25 cellular contexts compared by ENCODE assay signal in the genomic region with DNA sequence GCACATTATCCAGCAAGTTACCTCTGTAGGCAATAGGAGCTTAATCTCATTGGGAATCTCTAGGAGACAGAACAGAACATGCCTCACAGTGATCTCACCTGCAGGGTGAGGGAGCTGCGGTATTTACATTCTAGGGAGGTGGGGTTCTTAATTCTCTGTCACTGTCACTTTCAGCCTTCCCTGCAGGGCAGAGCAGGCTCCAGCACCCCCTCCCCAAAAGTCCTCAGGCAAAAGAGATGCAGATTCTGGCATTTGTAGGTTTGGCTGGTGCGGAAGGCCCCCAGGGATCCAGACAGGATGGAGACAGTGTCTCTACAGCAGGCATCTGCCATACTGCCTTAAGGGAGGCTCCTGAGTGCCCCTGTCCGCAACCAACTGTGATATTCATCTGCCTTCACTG.
"Had no signal": no experiment of that assay in that cellular context is flagged by ENCODE, and none has a peak within 500 bp of the region (broad histone marks: within the 10 kb centered on the region; RNA-seq: fewer than 3 reads in every experiment).

No MANE protein-coding gene starts in this region.

- H3K9me3 ChIP-seq: lower lobe of right lung, ovary, sigmoid colon, testis had no signal

- H3K27me3 ChIP-seq: gastrocnemius medialis, hepatocyte, ovary, sigmoid colon, testis, tibial artery had no signal

- DNase-seq: cortex of kidney; dorsolateral prefrontal cortex; effector CD4-positive, alpha-beta T cell; foreskin fibroblast; gastrocnemius medialis; heart left ventricle; left ventricle myocardium superior; lower lobe of right lung; natural killer cell; occipital lobe; ovary; posterior cingulate gyrus; psoas muscle; right cardiac atrium; sigmoid colon; stimulated activated CD4-positive, alpha-beta T cell treated with anti-CD3 and anti-CD28 coated beads, Interleukin-2, amount 100 ng/mL, for 24 hours; stimulated activated CD4-positive, alpha-beta T cell treated with anti-CD3 and anti-CD28 coated beads, Interleukin-4, amount 100 ng/mL, for 24 hours; stimulated activated naive CD4-positive, alpha-beta T cell treated with Interleukin-2 at 50 U/mL for 16 hours; substantia nigra; testis; tibial artery had no signal

- H3K27ac Mint-ChIP-seq: natural killer cell; stimulated activated effector memory CD8-positive, alpha-beta T cell treated with anti-CD3 and anti-CD28 coated beads, Interleukin-12 subunit alpha, Interleukin-12 subunit beta, amount 100 ng/mL, for 72 hours; type B pancreatic cell had no signal

- H3K36me3 ChIP-seq: gastrocnemius medialis, heart left ventricle, lower lobe of right lung, ovary, sigmoid colon, tibial artery had no signal

- H3K27ac ChIP-seq: dorsolateral prefrontal cortex, epithelial cell of prostate, gastrocnemius medialis, heart left ventricle, hepatocyte, lower lobe of right lung, ovary, psoas muscle, sigmoid colon, testis, tibial artery had no signal

- H3K4me3 Mint-ChIP-seq: natural killer cell; stimulated activated effector memory CD8-positive, alpha-beta T cell treated with anti-CD3 and anti-CD28 coated beads, Interleukin-12 subunit alpha, Interleukin-12 subunit beta, amount 100 ng/mL, for 72 hours; type B pancreatic cell had no signal

- H3K4me3 ChIP-seq: dorsolateral prefrontal cortex, gastrocnemius medialis, heart left ventricle, hepatocyte, lower lobe of right lung, ovary, psoas muscle, sigmoid colon, testis, tibial artery had no signal

- H3K36me3 Mint-ChIP-seq: natural killer cell; stimulated activated effector memory CD8-positive, alpha-beta T cell treated with anti-CD3 and anti-CD28 coated beads, Interleukin-12 subunit alpha, Interleukin-12 subunit beta, amount 100 ng/mL, for 72 hours; type B pancreatic cell had no signal

- H3K4me1 ChIP-seq: gastrocnemius medialis, lower lobe of right lung, psoas muscle, sigmoid colon, testis, tibial artery had no signal

- H3K27me3 Mint-ChIP-seq: type B pancreatic cell had no signal

- H3K9me3 Mint-ChIP-seq: natural killer cell; stimulated activated effector memory CD8-positive, alpha-beta T cell treated with anti-CD3 and anti-CD28 coated beads, Interleukin-12 subunit alpha, Interleukin-12 subunit beta, amount 100 ng/mL, for 72 hours had no signal
